ENCODE assay signal across 20 cellular contexts in genomic region chr5:127337876-127338275, GRCh38. TPM values are rescaled to one million over a fixed set of nuclear protein-coding genes. Genes with fewer than 3 reads are reported as not detected.
A peak's percentile ranks its signal among the peaks of the same experiment; 100 is the strongest.
DNase-seq lines count a peak whose midpoint lies in the region; ATAC-seq and TF ChIP-seq lines count a peak whose summit lies in the region.
"Had no signal": no experiment of that assay in that cellular context is flagged by ENCODE, and none has a peak within 500 bp of the region (broad histone marks: within the 10 kb centered on the region; RNA-seq: fewer than 3 reads in every experiment).

No MANE protein-coding gene starts in this region.

- no peak for ATAC-seq in stimulated activated memory B cell treated with anti-CD40 and anti-IgM and Interleukin-4, amounts not matched to agents 10 μg/mL and 1 μg/mL and 100 μg/mL, for 72 hours
- ATAC-seq in GM21786 (IDR thresholded peaks at IDR 0.05; ENCODE audit: unreplicated experiment) = no peak
- ATAC-seq: A549 had no signal

- peaks cover 45% of the 10 kb centered on the region for H3K4me1 Mint-ChIP-seq in brain
- no peaks in the 10 kb centered on the region for H3K4me1 Mint-ChIP-seq in stimulated activated memory B cell treated with anti-CD40 and anti-IgM and Interleukin-4, amounts not matched to agents 10 μg/mL and 1 μg/mL and 100 μg/mL, for 72 hours
- H3K4me1 Mint-ChIP-seq: CD4-positive, CD25-positive, alpha-beta regulatory T cell had no signal

- H3K9me3 ChIP-seq in HUES48 (ENCODE audit: control insufficient read depth, insufficient read depth, low read length) = no peaks in the 10 kb centered on the region
- H3K9me3 ChIP-seq: A549 had no signal

- TF ChIP-seq CTCF in brain (conservative IDR thresholded peaks at IDR 0.05) = no peak

- H3K27me3 ChIP-seq in HUES48 (ENCODE audit: control insufficient read depth, insufficient read depth, low read length) = no peaks in the 10 kb centered on the region

- H3K4me1 ChIP-seq in HUES48 (ENCODE audit: control insufficient read depth, insufficient read depth, low read length) = peaks cover 66% of the 10 kb centered on the region
- H3K4me1 ChIP-seq: A549 had no signal

- peak overlapping the region in 3 of 5 experiments; percentile 2 to 71 (median 15) for H3K27ac Mint-ChIP-seq in brain
- no peak overlapping the region for H3K27ac Mint-ChIP-seq in stimulated activated memory B cell treated with anti-CD40 and anti-IgM and Interleukin-4, amounts not matched to agents 10 μg/mL and 1 μg/mL and 100 μg/mL, for 72 hours
- H3K27ac Mint-ChIP-seq: CD4-positive, CD25-positive, alpha-beta regulatory T cell had no signal

- H3K36me3 ChIP-seq in HUES48 (ENCODE audit: control insufficient read depth, insufficient read depth, low read length) = peaks cover 32% of the 10 kb centered on the region

- H3K27ac ChIP-seq in HUES48 (ENCODE audit: low read depth, low read length) (peak overlapping the region; percentile 75), temporal lobe (ENCODE audit: low read depth, low read length) (peak overlapping the region; percentile 85)
- H3K27ac ChIP-seq: A549 had no signal

- no peak overlapping the region for H3K4me3 ChIP-seq in HUES48 (ENCODE audit: low read depth, low read length)
- H3K4me3 ChIP-seq: A549 had no signal

- H3K27me3 Mint-ChIP-seq in brain = no peaks in the 10 kb centered on the region
- H3K27me3 Mint-ChIP-seq in stimulated activated memory B cell treated with anti-CD40 and anti-IgM and Interleukin-4, amounts not matched to agents 10 μg/mL and 1 μg/mL and 100 μg/mL, for 72 hours = peaks cover 7% of the 10 kb centered on the region

- no peak overlapping the region for H3K4me3 Mint-ChIP-seq in brain
- H3K4me3 Mint-ChIP-seq in stimulated activated memory B cell treated with anti-CD40 and anti-IgM and Interleukin-4, amounts not matched to agents 10 μg/mL and 1 μg/mL and 100 μg/mL, for 72 hours = no peak overlapping the region
- H3K4me3 Mint-ChIP-seq: CD4-positive, CD25-positive, alpha-beta regulatory T cell had no signal

- H3K9me3 Mint-ChIP-seq in brain = no peaks in the 10 kb centered on the region
- no peaks in the 10 kb centered on the region for H3K9me3 Mint-ChIP-seq in stimulated activated memory B cell treated with anti-CD40 and anti-IgM and Interleukin-4, amounts not matched to agents 10 μg/mL and 1 μg/mL and 100 μg/mL, for 72 hours
- H3K9me3 Mint-ChIP-seq: CD4-positive, CD25-positive, alpha-beta regulatory T cell had no signal

- DNase-seq in medulla oblongata (ENCODE audit: extremely low spot score) = peak; percentile 70
- DNase-seq in NCI-H1930 (lab: John Stamatoyannopoulos, UW) = no peak
- DNase-seq: CD4-positive, CD25-positive, alpha-beta regulatory T cell; DMS79; KBM-7; NCI-H1092 treated with DMSO at 0.1 percent for 48 hours; NCI-H1436 treated with DMSO at 0.1 percent for 48 hours; NCI-H2029 treated with DMSO at 0.1 percent for 48 hours; NCI-H226; NCI-H510A treated with DMSO at 0.1 percent for 48 hours; NCI-H774; OCI-M1; SW 1271 had no signal

- H3K9ac ChIP-seq in HUES48 (ENCODE audit: low read depth, low read length) = no peak overlapping the region

- H3K36me3 Mint-ChIP-seq in brain = peaks cover 26% of the 10 kb centered on the region
- H3K36me3 Mint-ChIP-seq in stimulated activated memory B cell treated with anti-CD40 and anti-IgM and Interleukin-4, amounts not matched to agents 10 μg/mL and 1 μg/mL and 100 μg/mL, for 72 hours = no peaks in the 10 kb centered on the region
- H3K36me3 Mint-ChIP-seq: CD4-positive, CD25-positive, alpha-beta regulatory T cell had no signal

RNA-seq across cellular contexts. Expression of gene MEGF10, which starts 47.3 kb away (rescaled TPM):
- 7.4 TPM for polyA plus RNA-seq in brain (ENCODE audit: insufficient read depth, low read depth, low replicate concordance)
- total RNA-seq in temporal lobe = 19.7 TPM
- total RNA-seq: CD4-positive, CD25-positive, alpha-beta regulatory T cell had no signal
- polyA plus RNA-seq: BJ had no signal
